In genomic region chr1:194289569-194290266, GRCh38 we compare ENCODE assay signal across 8 cellular contexts.
DNase-seq lines count a peak whose midpoint lies in the region; ATAC-seq and TF ChIP-seq lines count a peak whose summit lies in the region.

No MANE protein-coding gene starts in this region.

- H3K4me3 ChIP-seq in GM12864 (ENCODE audit: low read depth, low read length) (no peak overlapping the region), SJCRH30 (no peak overlapping the region)

- no peaks in the 10 kb centered on the region for H3K27me3 Mint-ChIP-seq in activated naive CD8-positive, alpha-beta T cell treated with anti-CD3 and anti-CD28 coated beads for 36 hours

- H3K27ac Mint-ChIP-seq in activated naive CD8-positive, alpha-beta T cell treated with anti-CD3 and anti-CD28 coated beads for 36 hours = peak overlapping the region; percentile 76

- H3K4me1 Mint-ChIP-seq in activated naive CD8-positive, alpha-beta T cell treated with anti-CD3 and anti-CD28 coated beads for 36 hours = peaks cover 26% of the 10 kb centered on the region

- no peaks in the 10 kb centered on the region for H3K4me1 ChIP-seq in SJCRH30

- no peak for TF ChIP-seq CTCF in GM12864 (IDR thresholded peaks at IDR 0.05; ENCODE audit: low read depth, low read length, missing control alignments)

- peaks cover 4% of the 10 kb centered on the region for H3K36me3 Mint-ChIP-seq in activated naive CD8-positive, alpha-beta T cell treated with anti-CD3 and anti-CD28 coated beads for 36 hours

- no peaks in the 10 kb centered on the region for H3K36me3 ChIP-seq in SJCRH30

- H3K9me3 Mint-ChIP-seq in activated naive CD8-positive, alpha-beta T cell treated with anti-CD3 and anti-CD28 coated beads for 36 hours = no peaks in the 10 kb centered on the region

- peak overlapping the region; percentile 45 for H3K4me3 Mint-ChIP-seq in activated naive CD8-positive, alpha-beta T cell treated with anti-CD3 and anti-CD28 coated beads for 36 hours

- no peak overlapping the region for H3K27ac ChIP-seq in SJCRH30

- peak; percentile 95 for ATAC-seq in GM21786 (IDR thresholded peaks at IDR 0.05; ENCODE audit: unreplicated experiment)

- peak; percentile 58 for DNase-seq in GM12864 (ENCODE audit: low read depth)
- DNase-seq in NCI-H526 (lab: John Stamatoyannopoulos, UW) = peak; percentile 4 to 50
- DNase-seq in activated naive CD8-positive, alpha-beta T cell treated with anti-CD3 and anti-CD28 coated beads for 36 hours = peak; percentile 49
- no peak for DNase-seq in SK-N-DZ (ENCODE audit: low spot score)
- DNase-seq in putamen (ENCODE audit: low spot score) = no peak
- no peak for DNase-seq in SJCRH30
- no peak for DNase-seq in Ammon's horn (ENCODE audit: low spot score)

- H3K9me3 ChIP-seq in SJCRH30 (replicated peaks) = no peaks in the 10 kb centered on the region

- H3K27me3 ChIP-seq in SJCRH30 = no peaks in the 10 kb centered on the region

Comparison
In these comparisons a context has a peak if more than half of its experiments do, and no peak if none do; other contexts are left out.
1. DNase-seq: peak in GM12864 (single experiment), NCI-H526 (2 of 2) and activated naive CD8-positive, alpha-beta T cell treated with anti-CD3 and anti-CD28 coated beads for 36 hours (single experiment); none in SK-N-DZ (single experiment), putamen (single experiment), SJCRH30 (0 of 2) and Ammon's horn (single experiment).